ENCODE assay signal across 1 cellular context in genomic region chrX:70432936-70433847, GRCh38.
TF ChIP-seq lines count a peak whose summit lies in the region.

No MANE protein-coding gene starts in this region.

TF ChIP-seq in H1, 55 proteins besides CTCF, POLR2A, EP300 and RAD21 (continued from another document):
- TF ChIP-seq NANOG (IDR thresholded peaks at IDR 0.05; ENCODE audit: insufficient read depth, low read depth, low read length, poor library complexity, severe bottlenecking) (no peak), JUND (IDR thresholded peaks at IDR 0.05; ENCODE audit: low read length) (no peak), CBX5 (IDR thresholded peaks at IDR 0.05; ENCODE audit: low read depth, low read length) (no peak), MAFK (IDR thresholded peaks at IDR 0.05; ENCODE audit: low read depth, low read length) (no peak), TEAD4 (IDR thresholded peaks at IDR 0.05; ENCODE audit: low read depth, low read length) (no peak), HDAC6 (IDR thresholded peaks at IDR 0.05; ENCODE audit: low read depth, low read length) (no peak), SP2 (IDR thresholded peaks at IDR 0.05; ENCODE audit: low read length) (no peak), CHD1 (IDR thresholded peaks at IDR 0.05; ENCODE audit: low read depth, low read length) (no peak), BACH1 (IDR thresholded peaks at IDR 0.05; ENCODE audit: low read length) (no peak), POU5F1 (IDR thresholded peaks at IDR 0.05; ENCODE audit: low read depth, low read length) (no peak), BCL11A (IDR thresholded peaks at IDR 0.05; ENCODE audit: low read depth in 2 of 2, low read length in 2 of 2) (no peak)
